Comparison of ENCODE assay signal across 19 cellular contexts in genomic region chr9:117927354-117927753, GRCh38.
A peak's percentile ranks its signal among the peaks of the same experiment; 100 is the strongest.
DNase-seq lines count a peak whose midpoint lies in the region; ATAC-seq and TF ChIP-seq lines count a peak whose summit lies in the region.
"Had no signal": no experiment of that assay in that cellular context is flagged by ENCODE, and none has a peak within 500 bp of the region (broad histone marks: within the 10 kb centered on the region; RNA-seq: fewer than 3 reads in every experiment).

No MANE protein-coding gene starts in this region.

- TF ChIP-seq RAD21 in neural cell (conservative IDR thresholded peaks at IDR 0.05), result no peak

- no peak overlapping the region for H3K9ac ChIP-seq in neural cell (ENCODE audit: low read length)

- H3K79me2 ChIP-seq in neural cell (replicated peaks; ENCODE audit: insufficient read depth, low read length), result no peaks in the 10 kb centered on the region

- peak; percentile 34 for TF ChIP-seq CTCF in neural cell (IDR thresholded peaks at IDR 0.05; ENCODE audit: poor library complexity, severe bottlenecking)

- H3K9me3 ChIP-seq in neural cell (ENCODE audit: low read length), result no peaks in the 10 kb centered on the region
- H3K9me3 ChIP-seq: A549, ovary had no signal

- H3K4me2 ChIP-seq in neural cell (ENCODE audit: low read length), result no peak overlapping the region
- H3K4me2 ChIP-seq: A549 had no signal

- ATAC-seq in HG03139 (IDR thresholded peaks at IDR 0.05; ENCODE audit: unreplicated experiment), result peak; percentile 50
- ATAC-seq: A549; activated naive CD4-positive, alpha-beta T cell treated with anti-CD3 and anti-CD28 coated beads, Interleukin-2, amount 50 U/mL, for 72 hours; left cardiac atrium; stimulated activated memory B cell treated with anti-CD40 and anti-IgM and Interleukin-4, amounts not matched to agents 10 μg/mL and 1 μg/mL and 100 μg/mL, for 72 hours had no signal

- H3K27me3 ChIP-seq in neural cell (ENCODE audit: insufficient read depth, low read depth, low read length), result no peaks in the 10 kb centered on the region
- H3K27me3 ChIP-seq: ovary had no signal

- H3K4me3 ChIP-seq in neural cell (ENCODE audit: low read length), result no peak overlapping the region
- H3K4me3 ChIP-seq: A549, ovary had no signal

- no peaks in the 10 kb centered on the region for H3F3A ChIP-seq in neural cell (ENCODE audit: insufficient read depth, low read length, poor library complexity, severe bottlenecking)

- H3K9me2 ChIP-seq in neural cell (ENCODE audit: insufficient read depth, low read length), result no peaks in the 10 kb centered on the region

- H2AFZ ChIP-seq in neural cell (ENCODE audit: low read depth, low read length), result no peak overlapping the region

- H4K20me1 ChIP-seq in neural cell (ENCODE audit: insufficient read depth), result no peaks in the 10 kb centered on the region

- peak; percentile 13 for DNase-seq in NCI-H1436 (lab: John Stamatoyannopoulos, UW)
- no peak for DNase-seq in NCI-H1436 treated with DMSO at 0.1 percent for 48 hours (lab: John Stamatoyannopoulos, UW)
- peak; percentile 36 for DNase-seq in RPMI8226
- no peak for DNase-seq in stimulated activated naive CD4-positive, alpha-beta T cell treated with Interleukin-2 at 50 U/mL for 16 hours (lab: John Stamatoyannopoulos, UW)
- no peak for DNase-seq in EL
- no peak for DNase-seq in NCI-H226
- DNase-seq: activated CD4-positive, alpha-beta T cell treated with anti-CD3 and anti-CD28 coated beads, Interleukin-2, amount 50 U/mL, for 1 hour; effector CD8-positive, alpha-beta T cell; hippocampal formation; left cardiac atrium; NCI-H187; ovary; SIG-M5; small intestine had no signal

- no peak for TF ChIP-seq EP300 in neural cell (conservative IDR thresholded peaks at IDR 0.05; ENCODE audit: poor library complexity, severe bottlenecking)

- H3K36me3 ChIP-seq in neural cell (ENCODE audit: insufficient read depth, low read length), result no peaks in the 10 kb centered on the region
- H3K36me3 ChIP-seq: ovary had no signal

- H3K27ac ChIP-seq in neural cell (ENCODE audit: low read length), result no peak overlapping the region
- H3K27ac ChIP-seq: A549, ovary had no signal

TF ChIP-seq in neural cell, 6 proteins besides CTCF, POLR2A, EP300 and RAD21:
- no peak for TF ChIP-seq MXI1 (conservative IDR thresholded peaks at IDR 0.05; ENCODE audit: poor library complexity, severe bottlenecking)
- no peak for TF ChIP-seq EZH2 (IDR thresholded peaks at IDR 0.05; ENCODE audit: borderline replicate concordance, insufficient read depth, low read length, poor library complexity, severe bottlenecking)
- TF ChIP-seq SMC3 (conservative IDR thresholded peaks at IDR 0.05; ENCODE audit: poor library complexity), result no peak
- TF ChIP-seq, protein P1, sequence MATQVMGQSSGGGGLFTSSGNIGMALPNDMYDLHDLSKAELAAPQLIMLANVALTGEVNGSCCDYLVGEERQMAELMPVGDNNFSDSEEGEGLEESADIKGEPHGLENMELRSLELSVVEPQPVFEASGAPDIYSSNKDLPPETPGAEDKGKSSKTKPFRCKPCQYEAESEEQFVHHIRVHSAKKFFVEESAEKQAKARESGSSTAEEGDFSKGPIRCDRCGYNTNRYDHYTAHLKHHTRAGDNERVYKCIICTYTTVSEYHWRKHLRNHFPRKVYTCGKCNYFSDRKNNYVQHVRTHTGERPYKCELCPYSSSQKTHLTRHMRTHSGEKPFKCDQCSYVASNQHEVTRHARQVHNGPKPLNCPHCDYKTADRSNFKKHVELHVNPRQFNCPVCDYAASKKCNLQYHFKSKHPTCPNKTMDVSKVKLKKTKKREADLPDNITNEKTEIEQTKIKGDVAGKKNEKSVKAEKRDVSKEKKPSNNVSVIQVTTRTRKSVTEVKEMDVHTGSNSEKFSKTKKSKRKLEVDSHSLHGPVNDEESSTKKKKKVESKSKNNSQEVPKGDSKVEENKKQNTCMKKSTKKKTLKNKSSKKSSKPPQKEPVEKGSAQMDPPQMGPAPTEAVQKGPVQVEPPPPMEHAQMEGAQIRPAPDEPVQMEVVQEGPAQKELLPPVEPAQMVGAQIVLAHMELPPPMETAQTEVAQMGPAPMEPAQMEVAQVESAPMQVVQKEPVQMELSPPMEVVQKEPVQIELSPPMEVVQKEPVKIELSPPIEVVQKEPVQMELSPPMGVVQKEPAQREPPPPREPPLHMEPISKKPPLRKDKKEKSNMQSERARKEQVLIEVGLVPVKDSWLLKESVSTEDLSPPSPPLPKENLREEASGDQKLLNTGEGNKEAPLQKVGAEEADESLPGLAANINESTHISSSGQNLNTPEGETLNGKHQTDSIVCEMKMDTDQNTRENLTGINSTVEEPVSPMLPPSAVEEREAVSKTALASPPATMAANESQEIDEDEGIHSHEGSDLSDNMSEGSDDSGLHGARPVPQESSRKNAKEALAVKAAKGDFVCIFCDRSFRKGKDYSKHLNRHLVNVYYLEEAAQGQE (IDR thresholded peaks at IDR 0.05; ENCODE audit: borderline replicate concordance), result no peak
- no peak for TF ChIP-seq TAF1 (IDR thresholded peaks at IDR 0.05; ENCODE audit: low read depth)
- no peak for TF ChIP-seq POLR2AphosphoS5 (IDR thresholded peaks at IDR 0.05)

Comparison
In these comparisons a context has a peak if more than half of its experiments do, and no peak if none do; other contexts are left out.
1. DNase-seq: peak in NCI-H1436 (single experiment) and RPMI8226 (single experiment); none in NCI-H1436 treated with DMSO at 0.1 percent for 48 hours (single experiment), stimulated activated naive CD4-positive, alpha-beta T cell treated with Interleukin-2 at 50 U/mL for 16 hours (single experiment), EL (single experiment) and NCI-H226 (single experiment).